Comparison of ENCODE assay signal across 8 cellular contexts in the genomic region with DNA sequence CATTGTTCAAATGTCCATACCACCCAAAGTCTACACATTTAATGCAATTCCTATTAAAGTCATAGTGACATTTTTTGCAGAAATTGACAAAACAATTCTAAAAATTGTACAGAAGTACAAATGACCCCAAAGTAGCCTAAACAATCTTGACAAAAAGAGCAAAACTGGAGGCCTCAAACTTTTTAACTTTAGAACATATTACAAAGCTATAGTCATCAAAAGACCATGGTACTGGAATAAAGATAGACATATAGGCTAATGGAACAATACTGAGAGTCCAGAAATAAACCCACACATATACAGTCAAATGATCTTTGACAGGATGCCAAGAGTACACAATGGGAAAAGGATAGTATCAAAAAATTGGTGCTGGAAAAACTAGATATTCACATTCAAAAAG.
"Had no signal": no experiment of that assay in that cellular context is flagged by ENCODE, and none has a peak within 500 bp of the region (broad histone marks: within the 10 kb centered on the region; RNA-seq: fewer than 3 reads in every experiment).

No MANE protein-coding gene starts in this region.

- H3K27ac Mint-ChIP-seq: GM23338, H9 had no signal

- ATAC-seq: GM23338 had no signal

- H3K4me3 ChIP-seq: GM23338 had no signal

- DNase-seq: H9, HCEC 1CT, IMR-90, KBM-7 had no signal

- H3K4me3 Mint-ChIP-seq: GM23338, H9 had no signal

- H3K4me2 ChIP-seq: GM23338 had no signal

- H3K4me1 Mint-ChIP-seq: GM23338, H9 had no signal

- FAIRE-seq: H1, H54, HTR-8/SVneo had no signal

- H2AFZ ChIP-seq: GM23338 had no signal
